10 cellular contexts compared by ENCODE assay signal in the genomic region with DNA sequence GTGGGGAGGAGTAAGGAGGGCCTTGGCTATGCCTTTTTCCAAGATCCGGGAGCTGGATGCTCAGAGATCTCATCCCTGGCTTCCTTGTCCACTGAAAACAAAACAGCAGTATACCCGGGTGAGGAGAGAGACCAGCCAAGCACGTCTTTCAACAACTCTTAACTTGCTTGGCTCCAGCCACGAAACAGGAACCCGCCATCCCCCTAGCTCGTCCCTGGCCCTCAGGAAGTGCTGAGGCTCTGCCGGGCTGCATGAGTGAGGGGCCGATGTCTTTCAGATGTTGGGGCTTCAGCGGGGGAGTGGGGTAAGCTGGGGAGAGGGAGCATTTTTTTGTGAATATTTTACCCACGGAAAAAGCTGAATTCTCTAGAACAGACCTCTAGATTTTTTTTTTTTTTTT.
A peak's percentile ranks its signal among the peaks of the same experiment; 100 is the strongest.
DNase-seq lines count a peak whose midpoint lies in the region; ATAC-seq and TF ChIP-seq lines count a peak whose summit lies in the region.
"Had no signal": no experiment of that assay in that cellular context is flagged by ENCODE, and none has a peak within 500 bp of the region (broad histone marks: within the 10 kb centered on the region; RNA-seq: fewer than 3 reads in every experiment).

No MANE protein-coding gene starts in this region.

- intact Hi-C loops in right cardiac atrium (cut with DNase I), result loop anchor here (10.0 kb wide), 1 partner anchor 229 kb away; a partner anchor contains a TSS

- H3K36me3 Mint-ChIP-seq in activated T-cell treated with anti-CD3 and anti-CD28 coated beads, Interleukin-2, amount 50 U/mL, for 24 hours (ENCODE audit: low read depth), result no peaks in the 10 kb centered on the region

- TF ChIP-seq EP300 in suprapubic skin (IDR thresholded peaks at IDR 0.05), result no peak

- ATAC-seq in right cardiac atrium (peak; percentile 37 to 62), GM21576 (IDR thresholded peaks at IDR 0.05; ENCODE audit: unreplicated experiment) (no peak)

- H3K4me3 Mint-ChIP-seq in activated T-cell treated with anti-CD3 and anti-CD28 coated beads, Interleukin-2, amount 50 U/mL, for 24 hours, result no peak overlapping the region
- H3K4me3 Mint-ChIP-seq: activated CD4-positive, alpha-beta memory T cell treated with anti-CD3 and anti-CD28 coated beads, Interleukin-2, amount 10 ng/mL, durations not matched to agents 7 days and 5 days; central memory CD8-positive, alpha-beta T cell had no signal

- H3K9me3 Mint-ChIP-seq in activated T-cell treated with anti-CD3 and anti-CD28 coated beads, Interleukin-2, amount 50 U/mL, for 24 hours, result peaks cover 7% of the 10 kb centered on the region
- H3K9me3 Mint-ChIP-seq: activated CD4-positive, alpha-beta memory T cell treated with anti-CD3 and anti-CD28 coated beads, Interleukin-2, amount 10 ng/mL, durations not matched to agents 7 days and 5 days had no signal

- H3K27me3 ChIP-seq in right cardiac atrium (ENCODE audit: control insufficient read depth, insufficient read depth), result no peaks in the 10 kb centered on the region
- no peaks in the 10 kb centered on the region for H3K27me3 ChIP-seq in suprapubic skin

- H3K27ac ChIP-seq in right cardiac atrium (ENCODE audit: low read length), result peak overlapping the region; percentile 14
- H3K27ac ChIP-seq in suprapubic skin, result peak overlapping the region; percentile 52

- H3K9me3 ChIP-seq in right cardiac atrium (ENCODE audit: control insufficient read depth, low read length), result no peaks in the 10 kb centered on the region
- H3K9me3 ChIP-seq in suprapubic skin, result no peaks in the 10 kb centered on the region

- H3K4me3 ChIP-seq in right cardiac atrium (ENCODE audit: low read length) (no peak overlapping the region), suprapubic skin (peak overlapping the region; percentile 7)

- H3K27me3 Mint-ChIP-seq in activated T-cell treated with anti-CD3 and anti-CD28 coated beads, Interleukin-2, amount 50 U/mL, for 24 hours, result peaks cover 42% of the 10 kb centered on the region

- no peaks in the 10 kb centered on the region for H3K36me3 ChIP-seq in suprapubic skin

- TF ChIP-seq POLR2A in suprapubic skin (IDR thresholded peaks at IDR 0.05), result no peak

- peak; percentile 50 for DNase-seq in H4 (ENCODE audit: low spot score)
- DNase-seq in UCSD-AML1 (lab: John Stamatoyannopoulos, UW; ENCODE audit: unreplicated experiment), result peak; percentile 66
- peak in 2 of 3 donors; percentile 41 to 60 for DNase-seq in right cardiac atrium
- no peak for DNase-seq in suprapubic skin (ENCODE audit: low spot score in 2 of 2)
- no peak for DNase-seq in stimulated activated CD4-positive, alpha-beta T cell treated with anti-CD3 and anti-CD28 coated beads, Interleukin-2, amount 100 ng/mL, for 48 hours
- DNase-seq in activated T-cell treated with anti-CD3 and anti-CD28 coated beads, Interleukin-2, amount 50 U/mL, for 24 hours, result no peak
- DNase-seq in activated naive CD4-positive, alpha-beta T cell (lab: John Stamatoyannopoulos, UW), result no peak
- DNase-seq: activated CD4-positive, alpha-beta memory T cell treated with anti-CD3 and anti-CD28 coated beads, Interleukin-2, amount 10 ng/mL, durations not matched to agents 7 days and 5 days had no signal

- WGBS in right cardiac atrium, result 6% methylated on average over 10 of the region's 10 CpGs
- WGBS in suprapubic skin, result 17% methylated on average over 10 of the region's 10 CpGs

- peaks cover 6% of the 10 kb centered on the region for H3K4me1 Mint-ChIP-seq in activated T-cell treated with anti-CD3 and anti-CD28 coated beads, Interleukin-2, amount 50 U/mL, for 24 hours (ENCODE audit: low read depth)
- H3K4me1 Mint-ChIP-seq: activated CD4-positive, alpha-beta memory T cell treated with anti-CD3 and anti-CD28 coated beads, Interleukin-2, amount 10 ng/mL, durations not matched to agents 7 days and 5 days; central memory CD8-positive, alpha-beta T cell had no signal

- H3K4me1 ChIP-seq in right cardiac atrium (ENCODE audit: control insufficient read depth, insufficient read depth, low read length) (peaks cover 32% of the 10 kb centered on the region), suprapubic skin (peaks cover 46% of the 10 kb centered on the region)

- TF ChIP-seq CTCF in suprapubic skin (IDR thresholded peaks at IDR 0.05), result no peak

- H3K27ac Mint-ChIP-seq in activated T-cell treated with anti-CD3 and anti-CD28 coated beads, Interleukin-2, amount 50 U/mL, for 24 hours, result no peak overlapping the region
- H3K27ac Mint-ChIP-seq: activated CD4-positive, alpha-beta memory T cell treated with anti-CD3 and anti-CD28 coated beads, Interleukin-2, amount 10 ng/mL, durations not matched to agents 7 days and 5 days had no signal

Comparison
In these comparisons a context has a peak if more than half of its experiments do, and no peak if none do; other contexts are left out.
1. DNase-seq: peak in H4 (single experiment), UCSD-AML1 (single experiment) and right cardiac atrium (2 of 3); none in suprapubic skin (0 of 2), stimulated activated CD4-positive, alpha-beta T cell treated with anti-CD3 and anti-CD28 coated beads, Interleukin-2, amount 100 ng/mL, for 48 hours (0 of 2), activated T-cell treated with anti-CD3 and anti-CD28 coated beads, Interleukin-2, amount 50 U/mL, for 24 hours (single experiment) and activated naive CD4-positive, alpha-beta T cell (0 of 4).